Comparison of ENCODE assay signal across 12 cellular contexts in genomic region chr15:90563460-90563859, GRCh38. TPM values are rescaled to one million over a fixed set of nuclear protein-coding genes. Genes with fewer than 3 reads are reported as not detected.
DNase-seq lines count a peak whose midpoint lies in the region; ATAC-seq, FAIRE-seq and TF ChIP-seq lines count a peak whose summit lies in the region.
"Had no signal": no experiment of that assay in that cellular context is flagged by ENCODE, and none has a peak within 500 bp of the region (broad histone marks: within the 10 kb centered on the region; RNA-seq: fewer than 3 reads in every experiment).

No MANE protein-coding gene starts in this region.

- H3K36me3 Mint-ChIP-seq in activated naive CD4-positive, alpha-beta T cell treated with anti-CD3 and anti-CD28 coated beads, Interleukin-2, amount 50 U/mL, for 24 hours: peaks cover 14% of the 10 kb centered on the region
- peaks cover 62% of the 10 kb centered on the region for H3K36me3 Mint-ChIP-seq in activated CD8-positive, alpha-beta T cell treated with anti-CD3 and anti-CD28 coated beads, Interleukin-2, amount 10 ng/mL, durations not matched to agents 7 days and 5 days (ENCODE audit: low read depth)
- H3K36me3 Mint-ChIP-seq in memory B cell: peaks cover 7% of the 10 kb centered on the region

- no peak for TF ChIP-seq EP300 in tibial nerve (IDR thresholded peaks at IDR 0.05)

- H3K27me3 ChIP-seq in tibial nerve: no peaks in the 10 kb centered on the region

- no peak for DNase-seq in activated naive CD4-positive, alpha-beta T cell (lab: John Stamatoyannopoulos, UW)
- DNase-seq in activated CD8-positive, alpha-beta T cell treated with anti-CD3 and anti-CD28 coated beads, Interleukin-2, amount 10 ng/mL, durations not matched to agents 7 days and 5 days: no peak
- DNase-seq in memory B cell (ENCODE audit: low spot score in 2 of 2): no peak
- no peak for DNase-seq in tibial nerve (ENCODE audit: low spot score in 2 of 2)
- no peak for DNase-seq in GM12892 (ENCODE audit: insufficient read length)
- no peak for DNase-seq in NCI-H2107 (lab: John Stamatoyannopoulos, UW)
- DNase-seq: NCI-H1436 treated with DMSO at 0.1 percent for 48 hours, SK-N-SH had no signal

- peak overlapping the region in 3 of 4 donors; percentile 15 to 94 (median 91) for H3K27ac ChIP-seq in tibial nerve

- TF ChIP-seq CTCF in tibial nerve (IDR thresholded peaks at IDR 0.05): no peak

- POLR2A ChIA-PET in activated CD8-positive, alpha-beta T cell treated with anti-CD3 and anti-CD28 coated beads, Interleukin-2, amount 10 ng/mL, durations not matched to agents 7 days and 5 days (lab: Charles Lee): interaction anchor here (0.6 to 2.4 kb wide), 7 partner anchors 10 to 529 kb away, joined by 3 to 15 read pairs (median 5); no protein-coding TSS in a partner anchor

- peaks cover 0 to 67% (median 58%) of the 10 kb centered on the region in 4 donors for H3K4me1 ChIP-seq in tibial nerve
- H3K4me1 ChIP-seq: HAP-1 had no signal

- no peaks in the 10 kb centered on the region for H3K36me3 ChIP-seq in tibial nerve
- H3K36me3 ChIP-seq: HAP-1 had no signal

- TF ChIP-seq POLR2A in tibial nerve (IDR thresholded peaks at IDR 0.05): no peak
- TF ChIP-seq POLR2A in GM12892 (IDR thresholded peaks at IDR 0.05; ENCODE audit: low read depth, low read length): no peak

- no peaks in the 10 kb centered on the region for H3K9me3 ChIP-seq in tibial nerve
- H3K9me3 ChIP-seq: HAP-1, SK-N-SH had no signal

- H3K4me3 ChIP-seq in tibial nerve: no peak overlapping the region
- H3K4me3 ChIP-seq: HAP-1 had no signal

- no peak for FAIRE-seq in GM12892 (lab: Jason Lieb, UNC)
- FAIRE-seq: colon had no signal

- WGBS in tibial nerve, 2 donors: 85 to 91% methylated on average over 3 of the region's 3 CpGs

- no peaks in the 10 kb centered on the region for H3K27me3 Mint-ChIP-seq in activated naive CD4-positive, alpha-beta T cell treated with anti-CD3 and anti-CD28 coated beads, Interleukin-2, amount 50 U/mL, for 24 hours
- no peaks in the 10 kb centered on the region for H3K27me3 Mint-ChIP-seq in activated CD8-positive, alpha-beta T cell treated with anti-CD3 and anti-CD28 coated beads, Interleukin-2, amount 10 ng/mL, durations not matched to agents 7 days and 5 days (ENCODE audit: low read depth)
- H3K27me3 Mint-ChIP-seq in memory B cell: no peaks in the 10 kb centered on the region

- CTCF ChIA-PET in activated CD8-positive, alpha-beta T cell treated with anti-CD3 and anti-CD28 coated beads, Interleukin-2, amount 10 ng/mL, durations not matched to agents 7 days and 5 days (lab: Charles Lee): interaction anchor here (0.6 to 1.7 kb wide), 7 partner anchors 10 to 209 kb away, joined by 3 to 7 read pairs (median 5); no protein-coding TSS in a partner anchor

- no peaks in the 10 kb centered on the region for H3K9me3 Mint-ChIP-seq in activated naive CD4-positive, alpha-beta T cell treated with anti-CD3 and anti-CD28 coated beads, Interleukin-2, amount 50 U/mL, for 24 hours
- no peaks in the 10 kb centered on the region for H3K9me3 Mint-ChIP-seq in activated CD8-positive, alpha-beta T cell treated with anti-CD3 and anti-CD28 coated beads, Interleukin-2, amount 10 ng/mL, durations not matched to agents 7 days and 5 days (ENCODE audit: insufficient read depth)
- H3K9me3 Mint-ChIP-seq in memory B cell: no peaks in the 10 kb centered on the region

- H3K4me1 Mint-ChIP-seq in activated naive CD4-positive, alpha-beta T cell treated with anti-CD3 and anti-CD28 coated beads, Interleukin-2, amount 50 U/mL, for 24 hours: peaks cover 93% of the 10 kb centered on the region
- H3K4me1 Mint-ChIP-seq in activated CD8-positive, alpha-beta T cell treated with anti-CD3 and anti-CD28 coated beads, Interleukin-2, amount 10 ng/mL, durations not matched to agents 7 days and 5 days (ENCODE audit: low read depth): peaks cover 93% of the 10 kb centered on the region
- peaks cover 42% of the 10 kb centered on the region for H3K4me1 Mint-ChIP-seq in memory B cell

- no peak for ATAC-seq in activated CD8-positive, alpha-beta T cell treated with anti-CD3 and anti-CD28 coated beads, Interleukin-2, amount 10 ng/mL, durations not matched to agents 7 days and 5 days
- ATAC-seq in memory B cell (ENCODE audit: low read depth): no peak
- ATAC-seq in HG03469 (IDR thresholded peaks at IDR 0.05; ENCODE audit: unreplicated experiment): no peak

- H3K4me3 Mint-ChIP-seq in activated naive CD4-positive, alpha-beta T cell treated with anti-CD3 and anti-CD28 coated beads, Interleukin-2, amount 50 U/mL, for 24 hours: peak overlapping the region; percentile 61
- H3K4me3 Mint-ChIP-seq in activated CD8-positive, alpha-beta T cell treated with anti-CD3 and anti-CD28 coated beads, Interleukin-2, amount 10 ng/mL, durations not matched to agents 7 days and 5 days: peak overlapping the region; percentile 51
- H3K4me3 Mint-ChIP-seq in memory B cell: no peak overlapping the region

- peak overlapping the region; percentile 98 for H3K27ac Mint-ChIP-seq in activated naive CD4-positive, alpha-beta T cell treated with anti-CD3 and anti-CD28 coated beads, Interleukin-2, amount 50 U/mL, for 24 hours
- peak overlapping the region; percentile 99 for H3K27ac Mint-ChIP-seq in activated CD8-positive, alpha-beta T cell treated with anti-CD3 and anti-CD28 coated beads, Interleukin-2, amount 10 ng/mL, durations not matched to agents 7 days and 5 days
- H3K27ac Mint-ChIP-seq in memory B cell: peak overlapping the region; percentile 80

RNA-seq across cellular contexts. Expression of gene CRTC3, which starts 33.7 kb away (rescaled TPM):
- total RNA-seq in activated CD8-positive, alpha-beta T cell treated with anti-CD3 and anti-CD28 coated beads, Interleukin-2, amount 10 ng/mL, durations not matched to agents 7 days and 5 days: 10 to 100 TPM; 64.9 to 66.6 TPM
- total RNA-seq in tibial nerve: 10 to 100 TPM; 52.7 to 63.7 (median 60.6) TPM
- 18.4 TPM for polyA plus RNA-seq in GM12892 (2012; ENCODE audit: missing spikeins)
